8 cellular contexts compared by ENCODE assay signal in genomic region chr22:50577987-50578775, GRCh38. TPM values are rescaled to one million over a fixed set of nuclear protein-coding genes. Genes with fewer than 3 reads are reported as not detected.
DNase-seq lines count a peak whose midpoint lies in the region; ATAC-seq and TF ChIP-seq lines count a peak whose summit lies in the region.

CPT1B (minus strand) TSS chr22:50578427; CDS start chr22:50577915, 512 bp downstream.

- H3K4me3 ChIP-seq in Panc1 (ENCODE audit: low read depth in 2 of 2, low read length in 2 of 2) (no peak within 1 kb of the TSS), fibroblast of the aortic adventitia (ENCODE audit: low read depth, low read length) (no peak within 1 kb of the TSS), neural progenitor cell (no peak within 1 kb of the TSS)

- intact Hi-C loops in Panc1 (cut with micrococcal nuclease; ENCODE audit: unreplicated experiment), result no loop called here

- no peak within 1 kb of the TSS for H3K4me2 ChIP-seq in neural progenitor cell

- no peak within 1 kb of the TSS for H3K9ac ChIP-seq in neural progenitor cell

- H3K36me3 ChIP-seq in Panc1 (ENCODE audit: control insufficient read depth, insufficient read depth, low read length) (no peaks in the 10 kb centered on the region), neural progenitor cell (no peaks in the 10 kb centered on the region)

- H4K20me1 ChIP-seq in neural progenitor cell (ENCODE audit: low read depth), result no peaks in the 10 kb centered on the region

- ATAC-seq in Panc1, result no peak

- H3K27ac Mint-ChIP-seq in neural progenitor cell, result no peak within 1 kb of the TSS

- TF ChIP-seq CTCF in Panc1 (IDR thresholded peaks at IDR 0.05) (no peak), fibroblast of the aortic adventitia (IDR thresholded peaks at IDR 0.05; ENCODE audit: insufficient read depth, low read length) (no peak), neural progenitor cell (IDR thresholded peaks at IDR 0.05) (no peak)

- BruUV-seq in Panc1 (replicated peaks; lab: Mats Ljungman, UMichigan), result no TSS peak

- no peaks in the 10 kb centered on the region for H3K9me3 Mint-ChIP-seq in neural progenitor cell

- no peaks in the 10 kb centered on the region for H3K27me3 ChIP-seq in Panc1 (ENCODE audit: control insufficient read depth, insufficient read depth, low read length)
- no peaks in the 10 kb centered on the region for H3K27me3 ChIP-seq in neural progenitor cell

- H3K4me1 Mint-ChIP-seq in neural progenitor cell, result no peaks in the 10 kb centered on the region

- CTCF ChIA-PET in Panc1 (lab: Charles Lee), result no interaction called here

- H3K36me3 Mint-ChIP-seq in neural progenitor cell, result peaks cover 5% of the 10 kb centered on the region

- POLR2A ChIA-PET in Panc1 (lab: Charles Lee), result no interaction called here

- no peak within 1 kb of the TSS for H3K4me3 Mint-ChIP-seq in neural progenitor cell

- DNase-seq in AG08395 (ENCODE audit: low spot score), result peak; percentile 47
- DNase-seq in Panc1 (ENCODE audit: low read depth, low spot score), result no peak
- peak; percentile 22 for DNase-seq in fibroblast of the aortic adventitia (ENCODE audit: low read depth)
- no peak for DNase-seq in neural progenitor cell (ENCODE audit: low spot score)
- DNase-seq in NAMALWA (ENCODE audit: low spot score), result no peak
- no peak for DNase-seq in NCI-H510A (lab: John Stamatoyannopoulos, UW)
- DNase-seq in stimulated activated CD8-positive, alpha-beta memory T cell treated with anti-CD3 and anti-CD28 coated beads, Interleukin-4, amount 100 ng/mL, for 48 hours, result no peak
- no peak for DNase-seq in DMS 273 treated with DMSO at 0.1 percent for 48 hours (lab: John Stamatoyannopoulos, UW)

- no peaks in the 10 kb centered on the region for H3K9me3 ChIP-seq in Panc1 (ENCODE audit: control insufficient read depth, insufficient read depth, low read depth, low read length)
- H3K9me3 ChIP-seq in neural progenitor cell (ENCODE audit: low read depth), result no peaks in the 10 kb centered on the region

- peaks cover 9% of the 10 kb centered on the region for H3K27me3 Mint-ChIP-seq in neural progenitor cell (ENCODE audit: insufficient read depth, low read depth)

- no peak within 1 kb of the TSS for H3K27ac ChIP-seq in Panc1 (ENCODE audit: low read length)
- no peak within 1 kb of the TSS for H3K27ac ChIP-seq in neural progenitor cell

- in situ Hi-C loops in Panc1 (cut with HindIII; ENCODE audit: low pct_unique_long_range_greater_than_20kb, low sequenced_read_pairs), result no loop called here

- no peak within 1 kb of the TSS for H2AFZ ChIP-seq in neural progenitor cell (replicated peaks)

- peaks cover 12% of the 10 kb centered on the region for H3K79me2 ChIP-seq in neural progenitor cell (ENCODE audit: low read depth)

- 0 out of 2 replicates have a peak, but pooled peaks cover 2% of the 10 kb centered on the region for H3K4me1 ChIP-seq in Panc1 (ENCODE audit: control insufficient read depth, insufficient read depth, low read length)
- no peaks in the 10 kb centered on the region for H3K4me1 ChIP-seq in neural progenitor cell

- H3F3A ChIP-seq in neural progenitor cell (ENCODE audit: low read depth), result peaks cover 13% of the 10 kb centered on the region

RNA-seq across cellular contexts. Expression of gene CPT1B, which starts in this region (rescaled TPM):
- total RNA-seq in Panc1 (2021; ENCODE audit: unreplicated experiment) (18.4 TPM), fibroblast of the aortic adventitia (ENCODE audit: low replicate concordance) (1.1 TPM in 1 of 2 replicates, not detected in the other), neural progenitor cell (ENCODE audit: low replicate concordance) (33.9 and 49.6 TPM in 2 replicates)
- 19.9 TPM for polyA plus RNA-seq in Panc1 (2012; ENCODE audit: insufficient read length)

Comparison
In these comparisons a context has a peak if more than half of its experiments do, and no peak if none do; other contexts are left out.
1. DNase-seq: peak in AG08395 (single experiment) and fibroblast of the aortic adventitia (single experiment); none in Panc1 (single experiment), neural progenitor cell (single experiment), NAMALWA (single experiment), NCI-H510A (single experiment), stimulated activated CD8-positive, alpha-beta memory T cell treated with anti-CD3 and anti-CD28 coated beads, Interleukin-4, amount 100 ng/mL, for 48 hours (single experiment) and DMS 273 treated with DMSO at 0.1 percent for 48 hours (single experiment).